Comparison of ENCODE assay signal across 21 cellular contexts in genomic region chr1:231052777-231053176, GRCh38. TPM values are rescaled to one million over a fixed set of nuclear protein-coding genes. Genes with fewer than 3 reads are reported as not detected.
DNase-seq lines count a peak whose midpoint lies in the region; ATAC-seq, FAIRE-seq and TF ChIP-seq lines count a peak whose summit lies in the region.
"Had no signal": no experiment of that assay in that cellular context is flagged by ENCODE, and none has a peak within 500 bp of the region (broad histone marks: within the 10 kb centered on the region; RNA-seq: fewer than 3 reads in every experiment).

No MANE protein-coding gene starts in this region.

- peaks cover 1% of the 10 kb centered on the region for H3K36me3 Mint-ChIP-seq in activated naive CD4-positive, alpha-beta T cell treated with anti-CD3 and anti-CD28 coated beads, Interleukin-2, amount 50 U/mL, for 24 hours
- H3K36me3 Mint-ChIP-seq in brain, result no peaks in the 10 kb centered on the region
- H3K36me3 Mint-ChIP-seq in stimulated activated memory B cell treated with anti-CD40 and anti-IgM and Interleukin-4, amounts not matched to agents 10 μg/mL and 1 μg/mL and 100 μg/mL, for 72 hours, result no peaks in the 10 kb centered on the region

- no peaks in the 10 kb centered on the region for H3K9me3 ChIP-seq in HEK293 (ENCODE audit: control insufficient read depth, insufficient read depth, low read depth, low read length)
- H3K9me3 ChIP-seq: MG63 had no signal

- DNase-seq in activated naive CD4-positive, alpha-beta T cell treated with anti-CD3 and anti-CD28 coated beads, Interleukin-2, amount 50 U/mL, for 16 hours, result no peak
- no peak for DNase-seq in HTR-8/SVneo (ENCODE audit: insufficient read length, low spot score)
- DNase-seq: DMS 273 treated with DMSO at 0.1 percent for 48 hours, GDM1, MG63, NCI-H1694, NCI-H2107, NCI-H345, NCI-H526 treated with DMSO at 0.1 percent for 48 hours, SHP77 treated with DMSO at 0.1 percent for 48 hours had no signal

- TF ChIP-seq CTCF in HEK293 (tag by site-specific recombination; IDR thresholded peaks at IDR 0.05) (no peak), brain (conservative IDR thresholded peaks at IDR 0.05) (no peak)

- no peak overlapping the region for H3K4me3 Mint-ChIP-seq in activated naive CD4-positive, alpha-beta T cell treated with anti-CD3 and anti-CD28 coated beads, Interleukin-2, amount 50 U/mL, for 24 hours
- peak overlapping the region in 1 of 5 experiments; percentile 7 for H3K4me3 Mint-ChIP-seq in brain
- no peak overlapping the region for H3K4me3 Mint-ChIP-seq in stimulated activated memory B cell treated with anti-CD40 and anti-IgM and Interleukin-4, amounts not matched to agents 10 μg/mL and 1 μg/mL and 100 μg/mL, for 72 hours
- H3K4me3 Mint-ChIP-seq: GM23338 had no signal

- H3K36me3 ChIP-seq in HEK293 (ENCODE audit: control insufficient read depth in 2 of 2, insufficient read depth in 1 of 2, low read length in 2 of 2), result no peaks in the 10 kb centered on the region
- H3K36me3 ChIP-seq: BLaER1, MG63 had no signal

- ATAC-seq in stimulated activated memory B cell treated with anti-CD40 and anti-IgM and Interleukin-4, amounts not matched to agents 10 μg/mL and 1 μg/mL and 100 μg/mL, for 72 hours, result no peak
- ATAC-seq in GM19023 (IDR thresholded peaks at IDR 0.05; ENCODE audit: unreplicated experiment), result no peak
- ATAC-seq in GM18868 (IDR thresholded peaks at IDR 0.05; ENCODE audit: unreplicated experiment), result no peak
- ATAC-seq: GM12878, GM23338, HCT116 had no signal

- H3K4me1 Mint-ChIP-seq in activated naive CD4-positive, alpha-beta T cell treated with anti-CD3 and anti-CD28 coated beads, Interleukin-2, amount 50 U/mL, for 24 hours, result peaks cover 10% of the 10 kb centered on the region
- H3K4me1 Mint-ChIP-seq in brain, result peaks cover 19% of the 10 kb centered on the region
- H3K4me1 Mint-ChIP-seq in stimulated activated memory B cell treated with anti-CD40 and anti-IgM and Interleukin-4, amounts not matched to agents 10 μg/mL and 1 μg/mL and 100 μg/mL, for 72 hours, result peaks cover 16% of the 10 kb centered on the region
- H3K4me1 Mint-ChIP-seq: GM23338 had no signal

- POLR2A ChIA-PET in HEK293 (lab: Yijun Ruan, JAX), result interaction anchor here (0.5 kb wide), 1 partner anchor 105 kb away, joined by 4 read pairs; no protein-coding TSS in a partner anchor

- no peaks in the 10 kb centered on the region for H3K9me3 Mint-ChIP-seq in activated naive CD4-positive, alpha-beta T cell treated with anti-CD3 and anti-CD28 coated beads, Interleukin-2, amount 50 U/mL, for 24 hours
- peaks cover 2 to 32% (median 5%) of the 10 kb centered on the region in 5 experiments for H3K9me3 Mint-ChIP-seq in brain
- H3K9me3 Mint-ChIP-seq in stimulated activated memory B cell treated with anti-CD40 and anti-IgM and Interleukin-4, amounts not matched to agents 10 μg/mL and 1 μg/mL and 100 μg/mL, for 72 hours, result peaks cover 2% of the 10 kb centered on the region
- H3K9me3 Mint-ChIP-seq: GM23338 had no signal

- H3K4me1 ChIP-seq in HEK293 (ENCODE audit: control insufficient read depth, insufficient read depth, low read length), result peaks cover 6% of the 10 kb centered on the region; the same call in 1 of the 2 replicates

- no peak overlapping the region for H3K27ac ChIP-seq in HEK293 (ENCODE audit: extremely low read depth, low read depth, low read length)
- H3K27ac ChIP-seq: BLaER1 had no signal

- H3K4me3 ChIP-seq in HEK293 (ENCODE audit: low read depth, low read length), result no peak overlapping the region
- H3K4me3 ChIP-seq: BLaER1, GM23338, MG63 had no signal

- CTCF ChIA-PET in HEK293 (lab: Yijun Ruan, JAX), result interaction anchor here (0.7 to 1.5 kb wide), 2 partner anchors 158 to 211 kb away, joined by 3 to 8 read pairs; no protein-coding TSS in a partner anchor

- H3K27ac Mint-ChIP-seq in activated naive CD4-positive, alpha-beta T cell treated with anti-CD3 and anti-CD28 coated beads, Interleukin-2, amount 50 U/mL, for 24 hours, result peak overlapping the region; percentile 23
- H3K27ac Mint-ChIP-seq in brain, result peak overlapping the region in 3 of 5 experiments; percentile 15 to 75 (median 36)
- H3K27ac Mint-ChIP-seq in stimulated activated memory B cell treated with anti-CD40 and anti-IgM and Interleukin-4, amounts not matched to agents 10 μg/mL and 1 μg/mL and 100 μg/mL, for 72 hours, result peak overlapping the region; percentile 52
- H3K27ac Mint-ChIP-seq: GM23338 had no signal

- no peak for FAIRE-seq in HTR-8/SVneo (lab: Jason Lieb, UNC)
- FAIRE-seq: GM12878, GM18507 had no signal

- peaks cover under 1% of the 10 kb centered on the region for H3K27me3 Mint-ChIP-seq in activated naive CD4-positive, alpha-beta T cell treated with anti-CD3 and anti-CD28 coated beads, Interleukin-2, amount 50 U/mL, for 24 hours
- H3K27me3 Mint-ChIP-seq in brain, result peaks cover 67% of the 10 kb centered on the region
- H3K27me3 Mint-ChIP-seq in stimulated activated memory B cell treated with anti-CD40 and anti-IgM and Interleukin-4, amounts not matched to agents 10 μg/mL and 1 μg/mL and 100 μg/mL, for 72 hours, result peaks cover 3% of the 10 kb centered on the region

TF ChIP-seq in HEK293, 187 proteins besides CTCF, POLR2A, EP300 and RAD21:
- 0 out of 2 replicates have a peak, but pooled peaks have one; percentile 16 for TF ChIP-seq ZNF560 (tag by site-specific recombination; IDR thresholded peaks at IDR 0.05; ENCODE audit: borderline replicate concordance)
- TF ChIP-seq, protein P1, sequence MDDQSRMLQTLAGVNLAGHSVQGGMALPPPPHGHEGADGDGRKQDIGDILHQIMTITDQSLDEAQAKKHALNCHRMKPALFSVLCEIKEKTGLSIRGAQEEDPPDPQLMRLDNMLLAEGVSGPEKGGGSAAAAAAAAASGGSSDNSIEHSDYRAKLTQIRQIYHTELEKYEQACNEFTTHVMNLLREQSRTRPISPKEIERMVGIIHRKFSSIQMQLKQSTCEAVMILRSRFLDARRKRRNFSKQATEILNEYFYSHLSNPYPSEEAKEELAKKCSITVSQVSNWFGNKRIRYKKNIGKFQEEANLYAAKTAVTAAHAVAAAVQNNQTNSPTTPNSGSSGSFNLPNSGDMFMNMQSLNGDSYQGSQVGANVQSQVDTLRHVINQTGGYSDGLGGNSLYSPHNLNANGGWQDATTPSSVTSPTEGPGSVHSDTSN (CRISPR knock-in tag; IDR thresholded peaks at IDR 0.05), result no peak

RNA-seq across cellular contexts. Expression of gene FAM89A, which starts 12.7 kb away (rescaled TPM):
- polyA plus RNA-seq in brain (ENCODE audit: insufficient read depth, low read depth, low replicate concordance), result 6.2 TPM
